In the genomic region with DNA sequence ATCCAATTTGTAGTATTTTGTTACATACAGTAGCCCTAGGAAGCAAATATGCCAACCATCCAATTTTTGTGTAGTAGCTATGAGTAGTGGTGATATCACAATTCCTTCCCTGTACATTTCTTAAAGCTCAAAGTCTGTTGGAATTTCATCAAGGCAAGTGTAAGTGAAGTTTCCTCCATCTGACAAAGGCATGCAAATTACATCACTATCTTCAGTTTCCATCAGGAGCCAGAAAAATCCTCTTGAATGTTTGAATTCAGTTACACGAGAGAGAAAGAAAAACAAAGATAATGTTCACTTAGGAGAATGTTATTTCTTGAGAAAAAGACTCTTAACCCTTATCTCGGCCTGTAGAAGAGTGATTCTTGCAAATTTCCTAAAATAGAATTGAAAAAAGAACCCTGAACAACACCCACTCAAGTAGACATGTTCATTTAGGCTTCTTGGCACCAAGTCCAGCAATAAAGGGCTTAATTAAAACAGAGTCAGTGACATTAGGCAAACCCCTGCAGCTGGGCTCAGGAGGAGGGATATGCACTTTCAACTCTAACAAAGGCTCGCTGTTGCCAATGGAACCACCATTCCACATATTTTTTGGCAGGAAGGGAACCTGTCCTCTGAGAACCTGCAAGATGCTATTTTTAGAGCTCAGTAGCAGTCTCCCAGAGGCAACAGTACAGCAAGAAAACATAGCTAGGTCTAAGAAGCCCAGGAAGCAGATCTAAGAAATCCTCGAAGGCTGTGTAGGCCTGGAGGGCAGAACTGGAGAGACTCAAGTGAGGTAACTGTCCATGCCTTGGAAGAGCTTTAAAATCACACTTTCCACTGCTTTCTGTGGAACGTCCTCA, we compare ENCODE assay signal across 13 cellular contexts.
DNase-seq lines count a peak whose midpoint lies in the region; TF ChIP-seq lines count a peak whose summit lies in the region.
"Had no signal": no experiment of that assay in that cellular context is flagged by ENCODE, and none has a peak within 500 bp of the region (broad histone marks: within the 10 kb centered on the region; RNA-seq: fewer than 3 reads in every experiment).

No MANE protein-coding gene starts in this region.

- no peaks in the 10 kb centered on the region for H3K9me3 ChIP-seq in esophagus squamous epithelium

- H3K36me3 ChIP-seq in esophagus squamous epithelium, result no peaks in the 10 kb centered on the region

- no peak for TF ChIP-seq POLR2A in esophagus squamous epithelium (IDR thresholded peaks at IDR 0.05)

- H3K27me3 ChIP-seq in esophagus squamous epithelium, result no peaks in the 10 kb centered on the region

- no peak overlapping the region for H3K4me3 ChIP-seq in esophagus squamous epithelium
- H3K4me3 ChIP-seq: PC-9, skin epidermis had no signal

- intact Hi-C loops in esophagus squamous epithelium (cut with DNase I), result no loop called here

- H3K4me1 ChIP-seq in esophagus squamous epithelium, result peaks cover 0 to 44% (median 16%) of the 10 kb centered on the region in 3 donors

- no peak for TF ChIP-seq CTCF in esophagus squamous epithelium (IDR thresholded peaks at IDR 0.05)

- DNase-seq in AG20443 (ENCODE audit: low spot score) (peak; percentile 59), NCI-H69 (lab: John Stamatoyannopoulos, UW) (peak; percentile 85), esophagus squamous epithelium (lab: John Stamatoyannopoulos, UW) (no peak), non-pigmented ciliary epithelial cell (ENCODE audit: low read depth) (peak; percentile 84), glomerular visceral epithelial cell (ENCODE audit: extremely low spot score) (no peak), NCI-H748 (lab: John Stamatoyannopoulos, UW; ENCODE audit: unreplicated experiment) (no peak), NCI-H524 treated with DMSO at 0.1 percent for 48 hours (lab: John Stamatoyannopoulos, UW) (no peak)
- DNase-seq in activated CD4-positive, CD25-positive, alpha-beta regulatory T cell treated with anti-CD3 and anti-CD28 coated beads, Interleukin-2, amount 50 U/mL, for 72 hours, result no peak
- DNase-seq: DMS53, erythroblast, PC-9 had no signal

- WGBS in esophagus squamous epithelium, 2 donors, result 48 to 71% methylated on average over 4 to 5 of the region's 5 CpGs

- H3K27ac ChIP-seq in esophagus squamous epithelium, result peak overlapping the region in 3 of 4 donors; percentile 18 to 60 (median 46)
- H3K27ac ChIP-seq: HL-60, PC-9 had no signal

Comparison
In these comparisons a context has a peak if more than half of its experiments do, and no peak if none do; other contexts are left out.
1. DNase-seq: peak in AG20443 (single experiment), NCI-H69 (single experiment) and non-pigmented ciliary epithelial cell (single experiment); none in esophagus squamous epithelium (single experiment), glomerular visceral epithelial cell (single experiment), NCI-H748 (single experiment), NCI-H524 treated with DMSO at 0.1 percent for 48 hours (single experiment) and activated CD4-positive, CD25-positive, alpha-beta regulatory T cell treated with anti-CD3 and anti-CD28 coated beads, Interleukin-2, amount 50 U/mL, for 72 hours (single experiment).